12 cellular contexts compared by ENCODE assay signal in the genomic region with DNA sequence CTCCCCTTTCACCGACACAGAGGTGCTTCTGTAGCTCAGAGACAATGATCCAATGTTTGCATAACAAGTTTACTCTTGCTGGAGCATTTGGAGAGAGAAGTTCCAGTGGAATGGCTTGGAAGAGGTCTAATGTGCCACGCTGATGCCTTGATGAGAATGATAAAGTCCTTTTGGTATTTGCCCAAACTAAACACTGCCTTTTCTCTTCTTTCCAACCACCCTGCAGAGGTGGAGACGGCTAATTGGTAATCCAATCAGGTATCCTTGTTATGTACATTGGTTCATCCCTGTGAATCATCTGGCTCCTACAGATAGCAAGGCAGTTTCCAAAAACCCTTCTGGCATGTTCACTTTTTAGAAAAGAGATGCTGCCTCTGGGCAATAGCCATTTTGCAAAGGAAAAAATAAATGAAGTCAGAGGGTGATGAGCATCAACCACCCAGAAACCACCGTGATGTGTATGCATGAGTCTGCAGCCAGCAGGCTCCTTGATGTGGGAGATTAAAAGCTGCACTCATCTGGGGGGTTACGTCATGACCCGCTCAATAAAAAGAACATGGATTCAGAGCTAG. TPM values are rescaled to one million over a fixed set of nuclear protein-coding genes. Genes with fewer than 3 reads are reported as not detected.
DNase-seq lines count a peak whose midpoint lies in the region; ATAC-seq and TF ChIP-seq lines count a peak whose summit lies in the region.
"Had no signal": no experiment of that assay in that cellular context is flagged by ENCODE, and none has a peak within 500 bp of the region (broad histone marks: within the 10 kb centered on the region; RNA-seq: fewer than 3 reads in every experiment).

No MANE protein-coding gene starts in this region.

- no peaks in the 10 kb centered on the region for H3K79me2 ChIP-seq in mammary epithelial cell (ENCODE audit: insufficient read depth, low read length)

- no peak for ATAC-seq in GM21367 (IDR thresholded peaks at IDR 0.05; ENCODE audit: unreplicated experiment)

- TF ChIP-seq EP300 in suprapubic skin (IDR thresholded peaks at IDR 0.05) = no peak

- BruUV-seq in MCF 10A (replicated peaks; lab: Mats Ljungman, UMichigan) = no TSS peak
- BruUV-seq in mammary epithelial cell (replicated peaks; lab: Mats Ljungman, UMichigan) = no TSS peak

- H3K4me1 ChIP-seq in breast epithelium (no peaks in the 10 kb centered on the region), mammary epithelial cell (ENCODE audit: insufficient read depth, low read length) (no peaks in the 10 kb centered on the region), suprapubic skin (peaks cover 7% of the 10 kb centered on the region)

- H3K36me3 ChIP-seq in breast epithelium (no peaks in the 10 kb centered on the region), mammary epithelial cell (ENCODE audit: insufficient read depth, low read length) (no peaks in the 10 kb centered on the region), suprapubic skin (no peaks in the 10 kb centered on the region)
- H3K36me3 ChIP-seq: ovary had no signal

- no peak overlapping the region for H3K4me2 ChIP-seq in mammary epithelial cell (ENCODE audit: insufficient read depth, low read depth, low read length)

- H3K27me3 Mint-ChIP-seq in MCF 10A (ENCODE audit: insufficient read depth, unreplicated experiment) = peaks cover 25% of the 10 kb centered on the region

- peaks cover 7% of the 10 kb centered on the region for H3K36me3 Mint-ChIP-seq in MCF 10A (ENCODE audit: insufficient read depth, unreplicated experiment)

- no peaks in the 10 kb centered on the region for H3K27me3 ChIP-seq in breast epithelium
- H3K27me3 ChIP-seq in mammary epithelial cell (ENCODE audit: insufficient read depth, low read length) = no peaks in the 10 kb centered on the region
- no peaks in the 10 kb centered on the region for H3K27me3 ChIP-seq in suprapubic skin
- H3K27me3 ChIP-seq: ovary had no signal

- H3K4me3 ChIP-seq in breast epithelium = no peak overlapping the region
- H3K4me3 ChIP-seq in mammary epithelial cell (replicated peaks in 1 of 3; ENCODE audit: insufficient read depth in 1 of 3, low read depth in 2 of 3, low read length in 3 of 3) = no peak overlapping the region
- no peak overlapping the region for H3K4me3 ChIP-seq in suprapubic skin
- H3K4me3 ChIP-seq: ovary had no signal

- in situ Hi-C loops in mammary epithelial cell (cut with MboI; ENCODE audit: low sequenced_read_pairs in 2 of 2) = no loop called here

- H3K4me3 Mint-ChIP-seq in MCF 10A (ENCODE audit: unreplicated experiment) = no peak overlapping the region

- WGBS in mammary epithelial cell (ENCODE audit: low coverage, missing lambda C conversion rate) = 7% methylated on average over 6 of the region's 6 CpGs
- 57% methylated on average over 6 of the region's 6 CpGs for WGBS in suprapubic skin

- TF ChIP-seq CTCF in breast epithelium (IDR thresholded peaks at IDR 0.05) (no peak), MCF 10A (IDR thresholded peaks at IDR 0.05; ENCODE audit: unreplicated experiment) (no peak), mammary epithelial cell (conservative IDR thresholded peaks at IDR 0.05 in 1 of 2, IDR thresholded peaks at IDR 0.05 in 1 of 2; ENCODE audit: extremely low read depth in 1 of 2, insufficient read depth in 1 of 2, low read depth in 1 of 2, low read length in 2 of 2) (no peak), suprapubic skin (IDR thresholded peaks at IDR 0.05) (no peak)

- H2AFZ ChIP-seq in mammary epithelial cell (ENCODE audit: low read depth, low read length) = no peak overlapping the region

- H3K9me3 Mint-ChIP-seq in MCF 10A (ENCODE audit: unreplicated experiment) = no peaks in the 10 kb centered on the region

- CTCF ChIA-PET in MCF 10A (lab: Yijun Ruan, JAX) = interaction anchor here (0.8 kb wide), 1 partner anchor 97 kb away, joined by 3 read pairs; no protein-coding TSS in a partner anchor
- CTCF ChIA-PET in mammary epithelial cell (lab: Charles Lee; ENCODE audit: low non-redundant PET) = interaction anchor here (0.8 kb wide), 1 partner anchor 11 kb away, joined by 3 read pairs; no protein-coding TSS in a partner anchor

- intact Hi-C loops in breast epithelium (cut with DNase I; ENCODE audit: low total_unique reads) = no loop called here
- intact Hi-C loops in MCF 10A (cut with micrococcal nuclease) = no loop called here
- intact Hi-C loops in mammary epithelial cell (cut with micrococcal nuclease) = no loop called here

- peak overlapping the region; percentile 38 to 69 for H3K27ac ChIP-seq in breast epithelium
- H3K27ac ChIP-seq in mammary epithelial cell (ENCODE audit: insufficient read depth, low read depth, low read length) = no peak overlapping the region
- peak overlapping the region; percentile 34 for H3K27ac ChIP-seq in suprapubic skin
- H3K27ac ChIP-seq: ovary had no signal

- POLR2A ChIA-PET in MCF 10A (lab: Yijun Ruan, JAX) = no interaction called here

- TF ChIP-seq POLR2A in breast epithelium (IDR thresholded peaks at IDR 0.05) (no peak), suprapubic skin (IDR thresholded peaks at IDR 0.05) (no peak)

- H4K20me1 ChIP-seq in mammary epithelial cell (ENCODE audit: insufficient read depth, low read length) = no peaks in the 10 kb centered on the region

- dilution Hi-C loops in mammary epithelial cell (cut with HindIII; ENCODE audit: low sequenced_read_pairs) = no loop called here

- H3K27ac Mint-ChIP-seq in MCF 10A (ENCODE audit: low read depth, unreplicated experiment) = no peak overlapping the region

- H3K9me3 ChIP-seq in breast epithelium = no peaks in the 10 kb centered on the region
- H3K9me3 ChIP-seq in mammary epithelial cell (replicated peaks; ENCODE audit: insufficient read depth, low read length) = no peaks in the 10 kb centered on the region
- H3K9me3 ChIP-seq in suprapubic skin = no peaks in the 10 kb centered on the region
- H3K9me3 ChIP-seq: ovary had no signal

- H3K9ac ChIP-seq in mammary epithelial cell (ENCODE audit: insufficient read depth, low read length) = no peak overlapping the region

- H3K4me1 Mint-ChIP-seq in MCF 10A (ENCODE audit: insufficient read depth, unreplicated experiment) = peaks cover 6% of the 10 kb centered on the region

- DNase-seq in breast epithelium (ENCODE audit: low spot score in 2 of 2) = no peak
- no peak for DNase-seq in MCF 10A (ENCODE audit: unreplicated experiment)
- peak; percentile 10 for DNase-seq in NCI-H510A (lab: John Stamatoyannopoulos, UW)
- DNase-seq in mammary epithelial cell = peak; percentile 75
- no peak for DNase-seq in suprapubic skin (ENCODE audit: low spot score in 2 of 2)
- no peak for DNase-seq in NCI-H2029 treated with DMSO at 0.1 percent for 48 hours (lab: John Stamatoyannopoulos, UW)
- no peak for DNase-seq in activated CD8-positive, alpha-beta memory T cell treated with anti-CD3 and anti-CD28 coated beads for 24 hours
- DNase-seq: activated T-cell treated with anti-CD3 and anti-CD28 coated beads, Interleukin-2, amount 50 U/mL, for 1 hour; mesenchymal stem cell; NCI-H2029; ovary had no signal

RNA-seq across cellular contexts. Expression of a gene that starts 40.6 kb away (rescaled TPM):
- total RNA-seq in breast epithelium = not detected
- total RNA-seq in MCF 10A (2022) = not detected in 2 replicates
- total RNA-seq in mammary epithelial cell = under 1 TPM in 1 of 2 donors, not detected in 1; under 0.01 TPM
- not detected for polyA plus RNA-seq in mammary epithelial cell
- polyA minus RNA-seq in mammary epithelial cell = not detected
- under 1 TPM in 1 of 4 donors, not detected in 3; 0.16 TPM for total RNA-seq in suprapubic skin

Comparison
In these comparisons a context has a peak if more than half of its experiments do, and no peak if none do; other contexts are left out.
1. DNase-seq: peak in NCI-H510A (single experiment) and mammary epithelial cell (single experiment); none in breast epithelium (0 of 2), MCF 10A (single experiment), suprapubic skin (0 of 2), NCI-H2029 treated with DMSO at 0.1 percent for 48 hours (single experiment) and activated CD8-positive, alpha-beta memory T cell treated with anti-CD3 and anti-CD28 coated beads for 24 hours (single experiment).